31 cellular contexts compared by ENCODE assay signal in genomic region chr3:41753651-41754050, GRCh38.
"Had no signal": no experiment of that assay in that cellular context is flagged by ENCODE, and none has a peak within 500 bp of the region (broad histone marks: within the 10 kb centered on the region; RNA-seq: fewer than 3 reads in every experiment).

No MANE protein-coding gene starts in this region.

- H3K27me3 ChIP-seq: neutrophil, ovary, right lobe of liver, sigmoid colon, suprapubic skin, testis, tibial artery, transverse colon, upper lobe of right lung, uterus had no signal

- H3K4me1 ChIP-seq: psoas muscle, right lobe of liver, suprapubic skin, testis, tibial artery, transverse colon, upper lobe of right lung, uterus had no signal

- DNase-seq: naive B cell; natural killer cell; nucleus accumbens; ovary; posterior cingulate gyrus; psoas muscle; right cardiac atrium; right lobe of liver; sigmoid colon; small intestine; stimulated activated CD4-positive, alpha-beta T cell treated with anti-CD3 and anti-CD28 coated beads, Interleukin-15, amount 100 ng/mL, for 24 hours; stimulated activated CD4-positive, alpha-beta T cell treated with anti-CD3 and anti-CD28 coated beads, Interleukin-2, amount 100 ng/mL, for 24 hours; stimulated activated CD4-positive, alpha-beta T cell treated with anti-CD3 and anti-CD28 coated beads, Interleukin-2, amount 100 ng/mL, for 48 hours; stimulated activated CD4-positive, alpha-beta T cell treated with anti-CD3 and anti-CD28 coated beads, Interleukin-4, amount 100 ng/mL, for 24 hours; stimulated activated naive CD4-positive, alpha-beta T cell; stimulated activated naive CD8-positive, alpha-beta T cell treated with anti-CD3 and anti-CD28 coated beads, Interleukin-15, amount 100 ng/mL, for 72 hours; stimulated activated naive CD8-positive, alpha-beta T cell treated with anti-CD3 and anti-CD28 coated beads, Interleukin-15, Interleukin-2, amounts not matched to agents 100 U/mL and 50 U/mL, for 24 hours; substantia nigra; testis; tibial artery; transverse colon; upper lobe of right lung; uterus had no signal

- H3K27ac ChIP-seq: neutrophil, ovary, parathyroid adenoma, psoas muscle, right lobe of liver, sigmoid colon, suprapubic skin, testis, tibial artery, transverse colon, upper lobe of right lung, uterus had no signal

- H3K4me3 Mint-ChIP-seq: naive B cell; natural killer cell; nephron; neural crest cell; stimulated activated memory B cell treated with anti-CD40 and anti-IgM and Interleukin-4, amounts not matched to agents 10 μg/mL and 1 μg/mL and 100 μg/mL, for 72 hours; stimulated activated naive CD8-positive, alpha-beta T cell treated with anti-CD3 and anti-CD28 coated beads, Interleukin-15, amount 100 ng/mL, for 72 hours; type B pancreatic cell had no signal

- H3K9ac ChIP-seq: parathyroid adenoma had no signal

- H3K4me3 ChIP-seq: ovary, psoas muscle, right lobe of liver, sigmoid colon, suprapubic skin, testis, tibial artery, transverse colon, upper lobe of right lung, uterus had no signal

- H2AFZ ChIP-seq: parathyroid adenoma had no signal

- ATAC-seq: natural killer cell; psoas muscle; right lobe of liver; stimulated activated memory B cell treated with anti-CD40 and anti-IgM and Interleukin-4, amounts not matched to agents 10 μg/mL and 1 μg/mL and 100 μg/mL, for 72 hours; stimulated activated naive CD8-positive, alpha-beta T cell treated with anti-CD3 and anti-CD28 coated beads, Interleukin-15, amount 100 ng/mL, for 72 hours; stimulated activated naive CD8-positive, alpha-beta T cell treated with anti-CD3 and anti-CD28 coated beads, Interleukin-15, Interleukin-2, amounts not matched to agents 100 U/mL and 50 U/mL, for 24 hours; upper lobe of right lung had no signal

- H3K27ac Mint-ChIP-seq: natural killer cell; nephron; progenitor cell of endocrine pancreas; stimulated activated memory B cell treated with anti-CD40 and anti-IgM and Interleukin-4, amounts not matched to agents 10 μg/mL and 1 μg/mL and 100 μg/mL, for 72 hours; stimulated activated naive CD8-positive, alpha-beta T cell treated with anti-CD3 and anti-CD28 coated beads, Interleukin-15, amount 100 ng/mL, for 72 hours; type B pancreatic cell had no signal

- H3K79me2 ChIP-seq: parathyroid adenoma had no signal

- H3K9me3 ChIP-seq: neutrophil, ovary, psoas muscle, right lobe of liver, sigmoid colon, suprapubic skin, testis, tibial artery, transverse colon, upper lobe of right lung, uterus had no signal

- H3K9me3 Mint-ChIP-seq: naive B cell; natural killer cell; nephron; stimulated activated memory B cell treated with anti-CD40 and anti-IgM and Interleukin-4, amounts not matched to agents 10 μg/mL and 1 μg/mL and 100 μg/mL, for 72 hours; stimulated activated naive CD8-positive, alpha-beta T cell treated with anti-CD3 and anti-CD28 coated beads, Interleukin-15, amount 100 ng/mL, for 72 hours; type B pancreatic cell had no signal

- H3K36me3 ChIP-seq: neutrophil, ovary, right lobe of liver, sigmoid colon, suprapubic skin, tibial artery, transverse colon, upper lobe of right lung, uterus had no signal

- H3K36me3 Mint-ChIP-seq: natural killer cell, type B pancreatic cell had no signal

- H3K4me1 Mint-ChIP-seq: naive B cell; nephron; neural crest cell; stimulated activated memory B cell treated with anti-CD40 and anti-IgM and Interleukin-4, amounts not matched to agents 10 μg/mL and 1 μg/mL and 100 μg/mL, for 72 hours had no signal

- H3K27me3 Mint-ChIP-seq: naive B cell; progenitor cell of endocrine pancreas; stimulated activated memory B cell treated with anti-CD40 and anti-IgM and Interleukin-4, amounts not matched to agents 10 μg/mL and 1 μg/mL and 100 μg/mL, for 72 hours; stimulated activated naive CD8-positive, alpha-beta T cell treated with anti-CD3 and anti-CD28 coated beads, Interleukin-15, amount 100 ng/mL, for 72 hours; type B pancreatic cell had no signal
